Comparison of ENCODE assay signal across 8 cellular contexts in the genomic region with DNA sequence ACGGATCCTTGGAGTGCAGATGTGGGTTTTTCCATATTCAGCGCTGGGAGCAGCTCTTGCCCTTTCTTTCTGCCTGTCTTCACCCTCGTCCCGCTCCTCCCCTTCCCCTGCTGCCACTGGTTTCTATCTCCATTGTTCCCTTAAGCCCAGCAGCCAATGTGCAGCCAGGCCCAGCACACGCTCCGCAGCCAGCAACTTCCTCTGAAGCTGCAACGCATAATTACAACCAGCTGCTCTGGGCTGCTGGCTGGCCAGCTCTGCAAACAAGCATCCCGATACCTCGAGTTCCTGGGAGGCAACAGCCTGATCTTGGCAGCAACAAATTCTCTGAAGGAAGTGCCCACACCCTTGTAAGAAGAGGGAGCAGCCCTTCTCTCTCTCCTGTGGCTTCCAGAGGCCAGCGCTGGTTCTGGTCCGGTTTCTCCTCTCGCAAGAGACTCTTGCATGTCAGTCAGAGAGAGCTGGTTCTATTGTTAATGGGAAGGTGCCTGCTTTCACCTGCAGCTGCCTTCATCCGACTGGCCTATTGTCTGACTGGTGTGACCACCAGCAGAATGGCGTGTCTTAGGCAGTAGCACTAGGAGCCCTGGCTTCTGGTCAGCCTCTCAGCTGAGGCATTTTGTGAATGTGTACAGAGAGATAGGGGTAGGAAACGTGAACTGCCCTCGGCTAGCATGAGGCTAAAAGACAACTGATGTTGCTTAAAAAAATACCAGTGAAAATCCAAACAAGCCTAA.
A peak's percentile ranks its signal among the peaks of the same experiment; 100 is the strongest.
DNase-seq lines count a peak whose midpoint lies in the region; ATAC-seq and TF ChIP-seq lines count a peak whose summit lies in the region.

No MANE protein-coding gene starts in this region.

- WGBS in H9 (ENCODE audit: extremely low coverage, insufficient read length, low lambda C conversion rate): no CpG with 5 or more reads among the region's 16 CpGs

- peak overlapping the region; percentile 43 for H2BK12ac ChIP-seq in H9 (ENCODE audit: insufficient read length, low read depth, low read length)

- H4K20me1 ChIP-seq in H9 (ENCODE audit: control insufficient read depth, insufficient read depth, insufficient read length): no peaks in the 10 kb centered on the region

- peak overlapping the region; percentile 83 for H3K14ac ChIP-seq in H9 (ENCODE audit: insufficient read depth, low read length)

- no peak overlapping the region for H2BK5ac ChIP-seq in H9 (ENCODE audit: insufficient read length, low read length)

- no peaks in the 10 kb centered on the region for H3K79me2 ChIP-seq in H9 (ENCODE audit: insufficient read depth, low read length)

- peak overlapping the region; percentile 49 to 66 (median 56) for H3K4me3 ChIP-seq in subcutaneous abdominal adipose tissue (ENCODE audit: low read depth in 1 of 5, low read length in 5 of 5)

- H3K9me3 ChIP-seq in H9 (ENCODE audit: control insufficient read depth, low read depth, low read length): no peaks in the 10 kb centered on the region
- no peaks in the 10 kb centered on the region for H3K9me3 ChIP-seq in subcutaneous abdominal adipose tissue (ENCODE audit: control insufficient read depth in 5 of 5, low read length in 5 of 5)

- no peak overlapping the region for H2BK15ac ChIP-seq in H9 (ENCODE audit: low read depth, low read length)

- no peak overlapping the region for H2AK5ac ChIP-seq in H9 (ENCODE audit: insufficient read length, low read length)

- H3K27me3 Mint-ChIP-seq in H9 (ENCODE audit: low read depth): no peaks in the 10 kb centered on the region; the same call in 1 of the 2 replicates

- H4K5ac ChIP-seq in H9 (ENCODE audit: insufficient read length, low read depth, low read length): peak overlapping the region; percentile 80

- no peak overlapping the region for H4K8ac ChIP-seq in H9 (replicated peaks; ENCODE audit: insufficient read length, low read depth, low read length)

- peak overlapping the region; percentile 89 to 94 (median 89) for H3K27ac Mint-ChIP-seq in H9

- no peak overlapping the region for H3K56ac ChIP-seq in H9 (ENCODE audit: insufficient read length, low read depth, low read length)

- no peak overlapping the region for H4K91ac ChIP-seq in H9 (ENCODE audit: insufficient read length, low read depth, low read length)

- no peaks in the 10 kb centered on the region for H3K36me3 ChIP-seq in subcutaneous abdominal adipose tissue (ENCODE audit: control insufficient read depth in 5 of 5, insufficient read depth in 5 of 5, low read length in 5 of 5)

- H3K9ac ChIP-seq in H9 (ENCODE audit: extremely low read depth, insufficient read length, low read length): peak overlapping the region; percentile 14
- peak overlapping the region; percentile 12 to 62 (median 56) for H3K9ac ChIP-seq in subcutaneous abdominal adipose tissue (ENCODE audit: low read length in 5 of 5)

- no peak for ATAC-seq in HG02973 (IDR thresholded peaks at IDR 0.05; ENCODE audit: unreplicated experiment)

- H3K27ac ChIP-seq in H9 (ENCODE audit: insufficient read length, low read depth, low read length): peak overlapping the region; percentile 10
- H3K27ac ChIP-seq in layer of hippocampus (ENCODE audit: low read depth, low read length): peak overlapping the region; percentile 88
- H3K27ac ChIP-seq in subcutaneous abdominal adipose tissue (ENCODE audit: low read depth, low read length): peak overlapping the region; percentile 88

- H3K23me2 ChIP-seq in H9 (ENCODE audit: insufficient read length, low read depth, low read length, poor library complexity, severe bottlenecking): no peaks in the 10 kb centered on the region

- H3T11ph ChIP-seq in H9 (ENCODE audit: low read length): no peak overlapping the region

- no peak overlapping the region for H2BK20ac ChIP-seq in H9 (ENCODE audit: low read depth, low read length, poor library complexity, severe bottlenecking)

- peak overlapping the region; percentile 30 for H3K4me2 ChIP-seq in H9 (ENCODE audit: insufficient read depth, insufficient read length, low read length)

- H3K4me3 Mint-ChIP-seq in H9: peak overlapping the region; percentile 48 to 72

- H3K27me3 ChIP-seq in H9 (ENCODE audit: insufficient read depth, low read length) (no peaks in the 10 kb centered on the region), layer of hippocampus (ENCODE audit: control insufficient read depth, insufficient read depth, low read length) (no peaks in the 10 kb centered on the region), subcutaneous abdominal adipose tissue (ENCODE audit: control insufficient read depth in 5 of 5, insufficient read depth in 4 of 5, low read length in 5 of 5) (no peaks in the 10 kb centered on the region)

- H3K23ac ChIP-seq in H9 (ENCODE audit: insufficient read length, low read depth, low read length): no peak overlapping the region

- peak overlapping the region; percentile 23 for H2BK120ac ChIP-seq in H9 (ENCODE audit: low read depth, low read length, poor library complexity, severe bottlenecking)

- no peaks in the 10 kb centered on the region for H3K9me3 Mint-ChIP-seq in H9

- no peak for TF ChIP-seq CTCF in H9 (conservative IDR thresholded peaks at IDR 0.05)

- peak overlapping the region; percentile 91 for H2AFZ ChIP-seq in H9 (ENCODE audit: low read length)

- peak; percentile 90 for DNase-seq in H9
- peak; percentile 90 to 92 for DNase-seq in NCI-H526 (lab: John Stamatoyannopoulos, UW)
- DNase-seq in cerebellum (ENCODE audit: low spot score): peak; percentile 38
- no peak for DNase-seq in HPDE6-E6E7 (ENCODE audit: extremely low spot score)
- DNase-seq in cerebellar cortex (ENCODE audit: low spot score): no peak

- peaks cover 55 to 60% of the 10 kb centered on the region in 2 experiments for H3K4me1 Mint-ChIP-seq in H9

- peak overlapping the region; percentile 38; the same call in 1 of the 2 replicates for H3K4ac ChIP-seq in H9 (ENCODE audit: low read depth, low read length)

- no peaks in the 10 kb centered on the region for H3K79me1 ChIP-seq in H9 (ENCODE audit: insufficient read depth, low read depth, low read length, poor library complexity, severe bottlenecking)

- no peaks in the 10 kb centered on the region for H3K36me3 Mint-ChIP-seq in H9 (ENCODE audit: insufficient read depth in 1 of 3, low read depth in 3 of 3)

- peak overlapping the region; percentile 80 for H3K18ac ChIP-seq in H9 (ENCODE audit: insufficient read length, low read depth, low read length)

- H3K4me1 ChIP-seq in H9 (ENCODE audit: insufficient read depth, low read length) (peaks cover 18% of the 10 kb centered on the region), subcutaneous abdominal adipose tissue (ENCODE audit: control insufficient read depth in 5 of 5, insufficient read depth in 5 of 5, low read length in 5 of 5) (peaks cover 9 to 32% (median 27%) of the 10 kb centered on the region in 5 donors)

Comparison
In these comparisons a context has a peak if more than half of its experiments do, and no peak if none do; other contexts are left out.
1. DNase-seq: peak in H9 (single experiment), NCI-H526 (2 of 2) and cerebellum (single experiment); none in HPDE6-E6E7 (single experiment) and cerebellar cortex (single experiment).
2. H3K27ac ChIP-seq: peak in every context shown above with its lines; median percentile 88 in layer of hippocampus; 88 in subcutaneous abdominal adipose tissue; 10 in H9.